In the genomic region with DNA sequence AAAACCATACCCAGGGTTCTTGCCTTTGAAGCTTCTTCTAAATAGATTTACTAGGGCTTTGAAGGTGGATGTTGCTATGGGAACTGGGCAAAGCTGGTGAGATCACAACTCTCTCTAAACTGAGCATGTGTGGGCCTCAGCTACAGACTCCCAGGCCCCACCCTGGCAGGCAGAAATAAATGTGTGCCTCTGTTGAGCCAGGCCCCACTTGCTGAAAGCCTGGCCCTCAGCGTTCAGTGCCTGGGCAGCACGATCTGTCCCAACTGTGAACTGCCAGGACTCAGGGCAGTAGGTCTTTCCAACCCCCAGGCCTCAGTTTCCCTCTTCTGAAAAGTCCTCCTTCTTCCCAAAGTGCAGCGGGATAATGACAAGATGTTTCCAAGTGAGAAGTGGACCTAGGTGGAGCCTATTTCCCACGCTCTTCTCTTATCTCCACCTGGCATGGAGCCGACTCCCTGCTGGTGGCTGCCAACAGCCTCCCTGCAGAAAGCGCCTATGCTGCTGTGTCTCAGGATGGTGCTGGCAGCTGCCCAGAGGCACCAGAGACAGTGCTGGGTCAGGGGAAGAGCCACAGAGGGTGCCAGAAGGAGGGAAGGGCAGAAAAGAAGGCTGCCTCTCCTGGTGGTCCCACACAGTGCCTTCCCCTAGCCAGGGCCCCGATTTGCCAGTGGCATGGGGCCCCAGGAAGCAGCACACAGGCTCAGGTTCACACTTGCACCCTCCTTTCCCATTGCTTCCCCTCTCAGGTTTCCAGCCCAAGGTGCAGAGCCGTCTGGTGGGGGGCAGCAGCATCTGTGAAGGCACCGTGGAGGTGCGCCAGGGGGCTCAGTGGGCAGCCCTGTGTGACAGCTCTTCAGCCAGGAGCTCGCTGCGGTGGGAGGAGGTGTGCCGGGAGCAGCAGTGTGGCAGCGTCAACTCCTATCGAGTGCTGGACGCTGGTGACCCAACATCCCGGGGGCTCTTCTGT, we compare ENCODE assay signal across 9 cellular contexts.
A peak's percentile ranks its signal among the peaks of the same experiment; 100 is the strongest.
DNase-seq lines count a peak whose midpoint lies in the region; ATAC-seq lines count a peak whose summit lies in the region.
"Had no signal": no experiment of that assay in that cellular context is flagged by ENCODE, and none has a peak within 500 bp of the region (broad histone marks: within the 10 kb centered on the region; RNA-seq: fewer than 3 reads in every experiment).

No MANE protein-coding gene starts in this region.

- peak; percentile 9 for DNase-seq in GM04504 (ENCODE audit: low read depth)
- DNase-seq in T follicular helper cell (ENCODE audit: low read depth), result peak; percentile 66
- DNase-seq in effector CD4-positive, alpha-beta T cell, result peak; percentile 56
- peak; percentile 22 to 93 (median 58) for DNase-seq in posterior cingulate gyrus
- DNase-seq in DMS79 treated with DMSO at 0.1 percent for 48 hours (lab: John Stamatoyannopoulos, UW), result no peak
- no peak for DNase-seq in NCI-H510A (lab: John Stamatoyannopoulos, UW)
- DNase-seq in hypothalamus (lab: John Stamatoyannopoulos, UW), result no peak
- DNase-seq: NCI-H187 had no signal

- no peak for ATAC-seq in GM18868 (IDR thresholded peaks at IDR 0.05; ENCODE audit: unreplicated experiment)

- intact Hi-C loops in posterior cingulate gyrus (cut with DNase I), result no loop called here

Comparison
In these comparisons a context has a peak if more than half of its experiments do, and no peak if none do; other contexts are left out.
1. DNase-seq: peak in GM04504 (single experiment), T follicular helper cell (single experiment), effector CD4-positive, alpha-beta T cell (single experiment) and posterior cingulate gyrus (10 of 10); none in DMS79 treated with DMSO at 0.1 percent for 48 hours (single experiment), NCI-H510A (single experiment) and hypothalamus (0 of 51).